In the genomic region with DNA sequence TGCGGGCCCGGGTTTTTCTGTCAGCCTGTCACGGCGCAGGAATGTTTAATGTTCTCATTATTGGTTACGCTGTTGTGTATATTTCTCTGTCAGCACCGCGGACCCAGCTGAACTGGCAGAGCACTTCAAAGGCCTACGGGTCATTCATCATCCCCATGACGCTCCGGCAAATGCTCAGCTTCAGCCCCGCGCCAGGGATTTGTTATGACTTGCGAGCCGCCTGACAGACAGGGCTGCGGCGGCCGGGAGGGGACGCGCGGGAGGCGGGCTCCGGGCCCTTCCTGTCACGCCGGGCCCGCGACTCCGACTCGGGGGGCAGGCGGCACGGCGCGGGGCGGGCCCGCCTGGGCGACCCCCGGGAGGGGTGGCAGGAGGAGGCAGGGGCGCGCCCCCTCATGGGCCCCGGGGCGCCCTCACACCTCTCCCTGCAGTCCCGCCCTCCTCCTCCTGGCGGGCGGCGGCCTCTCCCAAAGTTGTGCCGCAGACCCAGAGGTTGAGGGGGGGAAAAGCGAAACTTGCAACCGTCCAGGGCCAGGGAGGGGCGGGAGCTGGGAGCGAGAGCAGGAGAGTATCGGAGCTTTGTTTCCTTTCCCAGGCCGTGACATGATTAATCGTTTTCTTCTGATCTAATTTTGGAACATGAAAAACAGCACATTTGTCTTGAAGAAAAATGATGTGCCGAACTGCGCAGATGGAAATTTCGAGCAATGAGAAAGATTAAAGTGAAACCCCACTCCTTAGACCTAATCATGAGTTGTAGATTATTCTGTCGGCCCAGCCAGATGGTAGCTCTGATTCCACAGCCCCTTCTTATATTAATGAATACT, we compare ENCODE assay signal across 8 cellular contexts. TPM values are rescaled to one million over a fixed set of nuclear protein-coding genes. Genes with fewer than 3 reads are reported as not detected.
DNase-seq lines count a peak whose midpoint lies in the region; ATAC-seq lines count a peak whose summit lies in the region.

No MANE protein-coding gene starts in this region.

- ATAC-seq in HG03159 (IDR thresholded peaks at IDR 0.05; ENCODE audit: unreplicated experiment): peak; percentile 84

- DNase-seq in NCI-H345 (lab: John Stamatoyannopoulos, UW): peak; percentile 38
- no peak for DNase-seq in NCI-H345 treated with DMSO at 0.1 percent for 48 hours (lab: John Stamatoyannopoulos, UW; ENCODE audit: unreplicated experiment)
- DNase-seq in NCI-H526 (lab: John Stamatoyannopoulos, UW): peak; percentile 48 to 73
- peak; percentile 83 for DNase-seq in activated CD8-positive, alpha-beta memory T cell treated with anti-CD3 and anti-CD28 coated beads for 24 hours
- DNase-seq in effector CD8-positive, alpha-beta T cell (lab: John Stamatoyannopoulos, UW): peak; percentile 44
- peak; percentile 82 to 93 for DNase-seq in lung microvascular endothelial cell (ENCODE audit: low read depth in 2 of 2)
- peak; percentile 23 to 35 (median 33) for DNase-seq in stimulated activated CD4-positive, alpha-beta T cell treated with anti-CD3 and anti-CD28 coated beads, TNF-alpha, amount 100 ng/mL, for 4 hours (ENCODE audit: low read depth in 3 of 3)

RNA-seq across cellular contexts. Expression of gene COMTD1, which starts 59.3 kb away (rescaled TPM):
- total RNA-seq in lung microvascular endothelial cell: 13.9 and 16.5 TPM in 2 replicates
